In the genomic region with DNA sequence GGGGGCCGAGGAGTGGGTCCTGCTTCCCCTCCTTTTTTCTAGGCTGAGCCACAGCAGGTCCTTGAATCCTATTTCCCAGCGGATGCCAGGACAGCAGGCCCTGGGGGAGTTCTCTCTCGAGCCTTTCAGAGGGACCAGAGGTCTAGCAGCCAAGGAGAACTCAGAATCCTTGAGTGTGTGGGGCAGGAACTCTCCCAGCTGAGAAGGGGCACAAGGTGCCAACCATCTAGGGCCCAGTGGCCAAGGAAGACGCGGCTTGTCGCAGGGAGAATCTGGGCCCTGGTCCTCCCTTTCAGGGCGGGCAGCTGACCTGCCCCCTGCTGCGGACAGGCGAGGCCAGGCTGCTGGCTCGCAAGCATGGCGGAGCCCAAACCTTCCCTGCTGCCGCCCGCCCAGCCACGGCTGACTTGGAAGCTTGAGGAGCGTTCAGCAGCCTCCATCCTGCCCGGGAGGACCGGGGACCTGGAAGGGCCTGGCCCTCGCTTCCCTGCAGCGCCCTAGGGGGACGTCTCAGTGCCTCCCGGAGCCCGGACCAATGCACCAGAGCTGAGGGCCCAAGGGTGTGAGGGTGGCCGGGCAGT, we compare ENCODE assay signal across 8 cellular contexts. TPM values are rescaled to one million over a fixed set of nuclear protein-coding genes. Genes with fewer than 3 reads are reported as not detected.
DNase-seq lines count a peak whose midpoint lies in the region; ATAC-seq, FAIRE-seq and TF ChIP-seq lines count a peak whose summit lies in the region.

No MANE protein-coding gene starts in this region.

- H3K4me1 ChIP-seq in BE2C (no peaks in the 10 kb centered on the region; the same call in 1 of the 2 replicates), ectodermal cell (ENCODE audit: control insufficient read depth, insufficient read depth, low read length) (peaks cover 12% of the 10 kb centered on the region)

- peak; percentile 6 for ATAC-seq in GM21390 (IDR thresholded peaks at IDR 0.05; ENCODE audit: unreplicated experiment)
- no peak for ATAC-seq in naive B cell (ENCODE audit: low read depth in 2 of 2)
- no peak for ATAC-seq in HG03442 (IDR thresholded peaks at IDR 0.05; ENCODE audit: unreplicated experiment)

- H3K36me3 ChIP-seq in BE2C, result peaks cover 10% of the 10 kb centered on the region
- H3K36me3 ChIP-seq in ectodermal cell (ENCODE audit: control insufficient read depth, insufficient read depth, low read length), result peaks cover 19% of the 10 kb centered on the region

- H3K36me3 Mint-ChIP-seq in naive B cell, result no peaks in the 10 kb centered on the region

- DNase-seq in BE2C, result no peak
- DNase-seq in RWPE1 (ENCODE audit: low spot score), result no peak
- no peak for DNase-seq in naive B cell
- DNase-seq in SHP77 (lab: John Stamatoyannopoulos, UW), result no peak
- DNase-seq in D721Med (ENCODE audit: insufficient read length, low spot score), result no peak

- POLR2A ChIA-PET in RWPE1 (lab: Yijun Ruan, JAX; ENCODE audit: low non-redundant PET), result no interaction called here

- FAIRE-seq in D721Med (lab: Jason Lieb, UNC), result no peak

- H3K9me3 ChIP-seq in BE2C (no peaks in the 10 kb centered on the region), ectodermal cell (ENCODE audit: control insufficient read depth, low read length) (no peaks in the 10 kb centered on the region)

- peak overlapping the region; percentile 67 for H3K4me3 ChIP-seq in BE2C (ENCODE audit: low read depth, low read length)
- peak overlapping the region; percentile 52 for H3K4me3 ChIP-seq in ectodermal cell (ENCODE audit: insufficient read depth, low read depth, low read length)

- peaks cover 28 to 44% (median 33%) of the 10 kb centered on the region in 3 donors for H3K4me1 Mint-ChIP-seq in naive B cell

- peak overlapping the region in 5 of 6 donors; percentile 64 to 98 (median 93) for H3K27ac Mint-ChIP-seq in naive B cell

- H3K27me3 ChIP-seq in BE2C (no peaks in the 10 kb centered on the region), ectodermal cell (ENCODE audit: control insufficient read depth, insufficient read depth, low read length, poor library complexity, severe bottlenecking) (no peaks in the 10 kb centered on the region)

- WGBS in ectodermal cell, 2 experiments, result 76 to 81% methylated on average over 23 of the region's 23 CpGs

- H3K9me3 Mint-ChIP-seq in naive B cell, result no peaks in the 10 kb centered on the region

- peak overlapping the region; percentile 88 to 97 (median 92) for H3K4me3 Mint-ChIP-seq in naive B cell

- no peaks in the 10 kb centered on the region for H3K27me3 Mint-ChIP-seq in naive B cell

- TF ChIP-seq CTCF in BE2C (IDR thresholded peaks at IDR 0.05; ENCODE audit: low read depth, low read length), result no peak
- TF ChIP-seq CTCF in RWPE1 (conservative IDR thresholded peaks at IDR 0.05; ENCODE audit: low read depth), result no peak
- TF ChIP-seq CTCF in D721Med (IDR thresholded peaks at IDR 0.05; ENCODE audit: insufficient read depth, missing control alignments), result no peak

- H3K27ac ChIP-seq in RWPE1 (peak overlapping the region; percentile 94), ectodermal cell (ENCODE audit: insufficient read depth, low read depth, low read length, poor library complexity, severe bottlenecking) (peak overlapping the region; percentile 86)

- CTCF ChIA-PET in RWPE1 (lab: Yijun Ruan, JAX), result interaction anchor here (0.5 to 6.3 kb wide), 9 partner anchors 9 to 1895 kb away, joined by 3 to 50 read pairs (median 3); no protein-coding TSS in a partner anchor

RNA-seq across cellular contexts. Expression of a gene that starts 1.0 kb away (rescaled TPM):
- polyA plus RNA-seq in BE2C (2012; ENCODE audit: insufficient read depth, insufficient read length, low read depth), result 371 TPM
- polyA plus RNA-seq in ectodermal cell (2013, experiment 1 of 4), result 34.3 TPM
- polyA plus RNA-seq in ectodermal cell (2013, experiment 2 of 4), result 30.1 TPM
- polyA plus RNA-seq in ectodermal cell (2013, experiment 3 of 4), result 27.2 TPM
- 28.1 TPM for polyA plus RNA-seq in ectodermal cell (2013, experiment 4 of 4)
- 10 to 100 TPM; 54.7 to 76.0 (median 67.9) TPM for polyA plus RNA-seq in naive B cell (ENCODE audit: low read depth in 6 of 6)

RNA-seq across cellular contexts. Expression of a gene that starts 22.5 kb away (rescaled TPM):
- polyA plus RNA-seq in BE2C (2012; ENCODE audit: insufficient read depth, insufficient read length, low read depth), result 739 TPM
- polyA plus RNA-seq in ectodermal cell (2013, experiment 1 of 4), result 237 TPM
- 280 TPM for polyA plus RNA-seq in ectodermal cell (2013, experiment 2 of 4)
- 196 TPM for polyA plus RNA-seq in ectodermal cell (2013, experiment 3 of 4)
- polyA plus RNA-seq in ectodermal cell (2013, experiment 4 of 4), result 222 TPM
- 100 to 1,000 TPM; 110 to 279 (median 240) TPM for polyA plus RNA-seq in naive B cell (ENCODE audit: low read depth in 6 of 6)

RNA-seq across cellular contexts. Expression of a gene that starts 44.7 kb away (rescaled TPM):
- 0.15 TPM for polyA plus RNA-seq in BE2C (2012; ENCODE audit: insufficient read depth, insufficient read length, low read depth)
- polyA plus RNA-seq in ectodermal cell (2013, experiment 1 of 4), result not detected
- polyA plus RNA-seq in ectodermal cell (2013, experiment 2 of 4), result 0.16 TPM
- 0.11 TPM for polyA plus RNA-seq in ectodermal cell (2013, experiment 3 of 4)
- 0.12 TPM for polyA plus RNA-seq in ectodermal cell (2013, experiment 4 of 4)
- polyA plus RNA-seq in naive B cell (ENCODE audit: low read depth in 6 of 6), result not detected

RNA-seq across cellular contexts. Expression of a gene that starts 45.2 kb away (rescaled TPM):
- polyA plus RNA-seq in BE2C (2012; ENCODE audit: insufficient read depth, insufficient read length, low read depth), result not detected
- polyA plus RNA-seq in ectodermal cell (2013, experiment 1 of 4), result 1.0 TPM
- 1.6 TPM for polyA plus RNA-seq in ectodermal cell (2013, experiment 2 of 4)
- polyA plus RNA-seq in ectodermal cell (2013, experiment 3 of 4), result 0.64 TPM
- polyA plus RNA-seq in ectodermal cell (2013, experiment 4 of 4), result 0.73 TPM
- polyA plus RNA-seq in naive B cell (ENCODE audit: low read depth in 6 of 6), result 10 to 100 TPM in 3 of 6 donors, 1 to 10 TPM in 3; 9.3 to 22.6 (median 10.3) TPM
